Comparison of ENCODE assay signal across 1 cellular context in the genomic region with DNA sequence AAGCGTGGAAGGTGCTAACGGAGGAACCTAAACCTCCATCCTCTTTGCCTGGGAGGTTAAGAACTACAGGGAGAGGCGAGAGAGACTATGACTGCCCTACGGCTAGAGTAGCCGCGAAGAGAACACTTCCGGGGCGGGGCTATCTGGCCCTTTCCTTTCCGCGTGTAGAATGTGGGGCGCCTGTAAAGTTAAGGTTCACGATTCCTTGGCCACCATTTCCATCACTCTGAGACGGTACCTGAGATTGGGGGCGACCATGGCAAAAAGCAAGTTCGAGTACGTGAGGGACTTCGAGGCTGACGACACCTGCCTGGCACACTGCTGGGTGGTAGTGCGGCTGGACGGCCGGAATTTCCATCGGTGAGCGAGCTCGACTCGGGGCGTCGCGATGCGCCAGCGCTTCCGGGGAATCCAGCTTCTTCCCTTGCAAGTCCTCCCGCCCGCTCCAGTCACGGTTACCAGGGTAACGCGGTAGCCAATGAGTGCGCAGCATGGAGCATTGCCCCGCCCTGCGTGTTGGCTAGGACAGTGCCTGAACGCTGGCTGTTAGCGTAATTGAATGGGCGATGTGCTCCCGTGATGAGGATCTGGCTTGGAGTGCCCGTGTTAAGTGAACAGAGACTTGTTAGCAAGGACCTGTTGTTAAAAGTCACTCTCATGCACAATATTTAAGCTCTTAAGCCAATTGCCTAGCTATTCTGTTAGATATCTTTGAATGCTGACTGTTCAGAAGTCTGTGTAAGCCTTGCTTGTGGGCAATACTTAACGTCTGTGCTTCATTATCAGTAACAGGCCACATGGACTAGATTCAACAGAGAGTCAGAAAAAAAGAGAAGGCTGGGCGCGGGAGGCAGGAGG.
TF ChIP-seq lines count a peak whose summit lies in the region.

A gene (plus strand): TSS at position 149 of the 858 bp plus-strand sequence. CDS start 21 bp downstream, at position 170.

TF ChIP-seq in HepG2, 621 proteins besides CTCF, POLR2A, EP300 and RAD21 (continued from another document and continues in another):
- TF ChIP-seq, protein P1, sequence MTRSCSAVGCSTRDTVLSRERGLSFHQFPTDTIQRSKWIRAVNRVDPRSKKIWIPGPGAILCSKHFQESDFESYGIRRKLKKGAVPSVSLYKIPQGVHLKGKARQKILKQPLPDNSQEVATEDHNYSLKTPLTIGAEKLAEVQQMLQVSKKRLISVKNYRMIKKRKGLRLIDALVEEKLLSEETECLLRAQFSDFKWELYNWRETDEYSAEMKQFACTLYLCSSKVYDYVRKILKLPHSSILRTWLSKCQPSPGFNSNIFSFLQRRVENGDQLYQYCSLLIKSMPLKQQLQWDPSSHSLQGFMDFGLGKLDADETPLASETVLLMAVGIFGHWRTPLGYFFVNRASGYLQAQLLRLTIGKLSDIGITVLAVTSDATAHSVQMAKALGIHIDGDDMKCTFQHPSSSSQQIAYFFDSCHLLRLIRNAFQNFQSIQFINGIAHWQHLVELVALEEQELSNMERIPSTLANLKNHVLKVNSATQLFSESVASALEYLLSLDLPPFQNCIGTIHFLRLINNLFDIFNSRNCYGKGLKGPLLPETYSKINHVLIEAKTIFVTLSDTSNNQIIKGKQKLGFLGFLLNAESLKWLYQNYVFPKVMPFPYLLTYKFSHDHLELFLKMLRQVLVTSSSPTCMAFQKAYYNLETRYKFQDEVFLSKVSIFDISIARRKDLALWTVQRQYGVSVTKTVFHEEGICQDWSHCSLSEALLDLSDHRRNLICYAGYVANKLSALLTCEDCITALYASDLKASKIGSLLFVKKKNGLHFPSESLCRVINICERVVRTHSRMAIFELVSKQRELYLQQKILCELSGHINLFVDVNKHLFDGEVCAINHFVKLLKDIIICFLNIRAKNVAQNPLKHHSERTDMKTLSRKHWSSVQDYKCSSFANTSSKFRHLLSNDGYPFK (CRISPR knock-in tag; IDR thresholded peaks at IDR 0.05; ENCODE audit: borderline replicate concordance) = peak; percentile 97
- no peak for TF ChIP-seq ZNF292 (CRISPR knock-in tag; IDR thresholded peaks at IDR 0.05; ENCODE audit: borderline replicate concordance, low read depth)
- no peak for TF ChIP-seq ZNF782 (CRISPR knock-in tag; IDR thresholded peaks at IDR 0.05; ENCODE audit: borderline replicate concordance)
- 0 out of 2 replicates have a peak, but pooled peaks have one; percentile 48 for TF ChIP-seq CC2D1A (CRISPR knock-in tag; IDR thresholded peaks at IDR 0.05)
- no peak for TF ChIP-seq FOSL1 (CRISPR knock-in tag; IDR thresholded peaks at IDR 0.05; ENCODE audit: borderline replicate concordance)
- no peak for TF ChIP-seq ATM (IDR thresholded peaks at IDR 0.05; ENCODE audit: borderline replicate concordance)
- TF ChIP-seq, protein P2, sequence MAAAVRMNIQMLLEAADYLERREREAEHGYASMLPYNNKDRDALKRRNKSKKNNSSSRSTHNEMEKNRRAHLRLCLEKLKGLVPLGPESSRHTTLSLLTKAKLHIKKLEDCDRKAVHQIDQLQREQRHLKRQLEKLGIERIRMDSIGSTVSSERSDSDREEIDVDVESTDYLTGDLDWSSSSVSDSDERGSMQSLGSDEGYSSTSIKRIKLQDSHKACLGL (CRISPR knock-in tag; IDR thresholded peaks at IDR 0.05) = peak; percentile 54; the same call in 1 of the 2 replicates
- TF ChIP-seq, protein P3, sequence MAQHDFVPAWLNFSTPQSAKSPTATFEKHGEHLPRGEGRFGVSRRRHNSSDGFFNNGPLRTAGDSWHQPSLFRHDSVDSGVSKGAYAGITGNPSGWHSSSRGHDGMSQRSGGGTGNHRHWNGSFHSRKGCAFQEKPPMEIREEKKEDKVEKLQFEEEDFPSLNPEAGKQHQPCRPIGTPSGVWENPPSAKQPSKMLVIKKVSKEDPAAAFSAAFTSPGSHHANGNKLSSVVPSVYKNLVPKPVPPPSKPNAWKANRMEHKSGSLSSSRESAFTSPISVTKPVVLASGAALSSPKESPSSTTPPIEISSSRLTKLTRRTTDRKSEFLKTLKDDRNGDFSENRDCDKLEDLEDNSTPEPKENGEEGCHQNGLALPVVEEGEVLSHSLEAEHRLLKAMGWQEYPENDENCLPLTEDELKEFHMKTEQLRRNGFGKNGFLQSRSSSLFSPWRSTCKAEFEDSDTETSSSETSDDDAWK (CRISPR knock-in tag; IDR thresholded peaks at IDR 0.05) = no peak
- TF ChIP-seq, protein P4, sequence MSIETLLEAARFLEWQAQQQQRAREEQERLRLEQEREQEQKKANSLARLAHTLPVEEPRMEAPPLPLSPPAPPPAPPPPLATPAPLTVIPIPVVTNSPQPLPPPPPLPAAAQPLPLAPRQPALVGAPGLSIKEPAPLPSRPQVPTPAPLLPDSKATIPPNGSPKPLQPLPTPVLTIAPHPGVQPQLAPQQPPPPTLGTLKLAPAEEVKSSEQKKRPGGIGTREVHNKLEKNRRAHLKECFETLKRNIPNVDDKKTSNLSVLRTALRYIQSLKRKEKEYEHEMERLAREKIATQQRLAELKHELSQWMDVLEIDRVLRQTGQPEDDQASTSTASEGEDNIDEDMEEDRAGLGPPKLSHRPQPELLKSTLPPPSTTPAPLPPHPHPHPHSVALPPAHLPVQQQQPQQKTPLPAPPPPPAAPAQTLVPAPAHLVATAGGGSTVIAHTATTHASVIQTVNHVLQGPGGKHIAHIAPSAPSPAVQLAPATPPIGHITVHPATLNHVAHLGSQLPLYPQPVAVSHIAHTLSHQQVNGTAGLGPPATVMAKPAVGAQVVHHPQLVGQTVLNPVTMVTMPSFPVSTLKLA (IDR thresholded peaks at IDR 0.05) = 0 out of 2 replicates have a peak, but pooled peaks have one; percentile 4
- peak; percentile 90 for TF ChIP-seq NFYC (CRISPR knock-in tag; IDR thresholded peaks at IDR 0.05)
- no peak for TF ChIP-seq ZC3H4 (CRISPR knock-in tag; IDR thresholded peaks at IDR 0.05; ENCODE audit: borderline replicate concordance)
- TF ChIP-seq ZNF616 (CRISPR knock-in tag; IDR thresholded peaks at IDR 0.05; ENCODE audit: low read depth) = no peak; the same call in 1 of the 2 replicates
- TF ChIP-seq ZNF558 (CRISPR knock-in tag; IDR thresholded peaks at IDR 0.05; ENCODE audit: borderline replicate concordance) = peak; percentile 31; the same call in 1 of the 2 replicates
- TF ChIP-seq, protein P5, sequence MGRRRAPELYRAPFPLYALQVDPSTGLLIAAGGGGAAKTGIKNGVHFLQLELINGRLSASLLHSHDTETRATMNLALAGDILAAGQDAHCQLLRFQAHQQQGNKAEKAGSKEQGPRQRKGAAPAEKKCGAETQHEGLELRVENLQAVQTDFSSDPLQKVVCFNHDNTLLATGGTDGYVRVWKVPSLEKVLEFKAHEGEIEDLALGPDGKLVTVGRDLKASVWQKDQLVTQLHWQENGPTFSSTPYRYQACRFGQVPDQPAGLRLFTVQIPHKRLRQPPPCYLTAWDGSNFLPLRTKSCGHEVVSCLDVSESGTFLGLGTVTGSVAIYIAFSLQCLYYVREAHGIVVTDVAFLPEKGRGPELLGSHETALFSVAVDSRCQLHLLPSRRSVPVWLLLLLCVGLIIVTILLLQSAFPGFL (CRISPR knock-in tag; IDR thresholded peaks at IDR 0.05) = no peak
- TF ChIP-seq, protein P6, sequence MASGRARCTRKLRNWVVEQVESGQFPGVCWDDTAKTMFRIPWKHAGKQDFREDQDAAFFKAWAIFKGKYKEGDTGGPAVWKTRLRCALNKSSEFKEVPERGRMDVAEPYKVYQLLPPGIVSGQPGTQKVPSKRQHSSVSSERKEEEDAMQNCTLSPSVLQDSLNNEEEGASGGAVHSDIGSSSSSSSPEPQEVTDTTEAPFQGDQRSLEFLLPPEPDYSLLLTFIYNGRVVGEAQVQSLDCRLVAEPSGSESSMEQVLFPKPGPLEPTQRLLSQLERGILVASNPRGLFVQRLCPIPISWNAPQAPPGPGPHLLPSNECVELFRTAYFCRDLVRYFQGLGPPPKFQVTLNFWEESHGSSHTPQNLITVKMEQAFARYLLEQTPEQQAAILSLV (CRISPR knock-in tag; IDR thresholded peaks at IDR 0.05; ENCODE audit: borderline replicate concordance) = peak; percentile 68
- no peak for TF ChIP-seq ZNF207 (IDR thresholded peaks at IDR 0.05; ENCODE audit: borderline replicate concordance)
- TF ChIP-seq ZNF546 (CRISPR knock-in tag; conservative IDR thresholded peaks at IDR 0.05) = 0 out of 2 replicates have a peak, but pooled peaks have one; percentile 73
- TF ChIP-seq, protein P7, sequence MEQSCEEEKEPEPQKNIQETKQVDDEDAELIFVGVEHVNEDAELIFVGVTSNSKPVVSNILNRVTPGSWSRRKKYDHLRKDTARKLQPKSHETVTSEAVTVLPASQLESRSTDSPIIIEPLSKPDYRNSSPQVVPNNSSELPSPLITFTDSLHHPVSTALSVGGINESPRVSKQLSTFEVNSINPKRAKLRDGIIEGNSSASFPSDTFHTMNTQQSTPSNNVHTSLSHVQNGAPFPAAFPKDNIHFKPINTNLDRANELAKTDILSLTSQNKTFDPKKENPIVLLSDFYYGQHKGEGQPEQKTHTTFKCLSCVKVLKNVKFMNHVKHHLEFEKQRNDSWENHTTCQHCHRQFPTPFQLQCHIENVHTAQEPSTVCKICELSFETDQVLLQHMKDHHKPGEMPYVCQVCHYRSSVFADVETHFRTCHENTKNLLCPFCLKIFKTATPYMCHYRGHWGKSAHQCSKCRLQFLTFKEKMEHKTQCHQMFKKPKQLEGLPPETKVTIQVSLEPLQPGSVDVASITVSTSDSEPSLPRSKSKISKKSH (CRISPR knock-in tag; IDR thresholded peaks at IDR 0.05; ENCODE audit: borderline replicate concordance) = peak; percentile 73; the same call in 1 of the 2 replicates
- no peak for TF ChIP-seq RELA (CRISPR knock-in tag; IDR thresholded peaks at IDR 0.05)
- TF ChIP-seq MIER3 (CRISPR knock-in tag; IDR thresholded peaks at IDR 0.05; ENCODE audit: borderline replicate concordance) = peak; percentile 56; the same call in 1 of the 2 replicates
- no peak for TF ChIP-seq MAFK (conservative IDR thresholded peaks at IDR 0.05 in 1 of 2, IDR thresholded peaks at IDR 0.05 in 1 of 2; ENCODE audit: low read length in 2 of 2)
- TF ChIP-seq, protein P8, sequence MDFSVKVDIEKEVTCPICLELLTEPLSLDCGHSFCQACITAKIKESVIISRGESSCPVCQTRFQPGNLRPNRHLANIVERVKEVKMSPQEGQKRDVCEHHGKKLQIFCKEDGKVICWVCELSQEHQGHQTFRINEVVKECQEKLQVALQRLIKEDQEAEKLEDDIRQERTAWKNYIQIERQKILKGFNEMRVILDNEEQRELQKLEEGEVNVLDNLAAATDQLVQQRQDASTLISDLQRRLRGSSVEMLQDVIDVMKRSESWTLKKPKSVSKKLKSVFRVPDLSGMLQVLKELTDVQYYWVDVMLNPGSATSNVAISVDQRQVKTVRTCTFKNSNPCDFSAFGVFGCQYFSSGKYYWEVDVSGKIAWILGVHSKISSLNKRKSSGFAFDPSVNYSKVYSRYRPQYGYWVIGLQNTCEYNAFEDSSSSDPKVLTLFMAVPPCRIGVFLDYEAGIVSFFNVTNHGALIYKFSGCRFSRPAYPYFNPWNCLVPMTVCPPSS (IDR thresholded peaks at IDR 0.05) = no peak
- TF ChIP-seq, protein P9, sequence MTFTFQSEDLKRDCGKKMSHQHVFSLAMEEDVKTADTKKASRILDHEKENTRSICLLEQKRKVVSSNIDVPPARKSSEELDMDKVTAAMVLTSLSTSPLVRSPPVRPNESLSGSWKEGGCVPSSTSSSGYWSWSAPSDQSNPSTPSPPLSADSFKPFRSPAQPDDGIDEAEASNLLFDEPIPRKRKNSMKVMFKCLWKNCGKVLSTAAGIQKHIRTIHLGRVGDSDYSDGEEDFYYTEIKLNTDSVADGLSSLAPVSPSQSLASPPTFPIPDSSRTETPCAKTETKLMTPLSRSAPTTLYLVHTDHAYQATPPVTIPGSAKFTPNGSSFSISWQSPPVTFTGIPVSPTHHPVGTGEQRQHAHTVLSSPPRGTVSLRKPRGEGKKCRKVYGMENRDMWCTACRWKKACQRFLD (CRISPR knock-in tag; IDR thresholded peaks at IDR 0.05; ENCODE audit: borderline replicate concordance) = 0 out of 2 replicates have a peak, but pooled peaks have one; percentile 67
- peak; percentile 79 for TF ChIP-seq NFYB (CRISPR knock-in tag; IDR thresholded peaks at IDR 0.05)
- TF ChIP-seq MZF1 (CRISPR knock-in tag; IDR thresholded peaks at IDR 0.05; ENCODE audit: borderline replicate concordance) = no peak
- peak; percentile 94 for TF ChIP-seq THAP11 (CRISPR knock-in tag; IDR thresholded peaks at IDR 0.05)
- TF ChIP-seq, protein P10, sequence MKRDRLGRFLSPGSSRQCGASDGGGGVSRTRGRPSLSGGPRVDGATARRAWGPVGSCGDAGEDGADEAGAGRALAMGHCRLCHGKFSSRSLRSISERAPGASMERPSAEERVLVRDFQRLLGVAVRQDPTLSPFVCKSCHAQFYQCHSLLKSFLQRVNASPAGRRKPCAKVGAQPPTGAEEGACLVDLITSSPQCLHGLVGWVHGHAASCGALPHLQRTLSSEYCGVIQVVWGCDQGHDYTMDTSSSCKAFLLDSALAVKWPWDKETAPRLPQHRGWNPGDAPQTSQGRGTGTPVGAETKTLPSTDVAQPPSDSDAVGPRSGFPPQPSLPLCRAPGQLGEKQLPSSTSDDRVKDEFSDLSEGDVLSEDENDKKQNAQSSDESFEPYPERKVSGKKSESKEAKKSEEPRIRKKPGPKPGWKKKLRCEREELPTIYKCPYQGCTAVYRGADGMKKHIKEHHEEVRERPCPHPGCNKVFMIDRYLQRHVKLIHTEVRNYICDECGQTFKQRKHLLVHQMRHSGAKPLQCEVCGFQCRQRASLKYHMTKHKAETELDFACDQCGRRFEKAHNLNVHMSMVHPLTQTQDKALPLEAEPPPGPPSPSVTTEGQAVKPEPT (CRISPR knock-in tag; IDR thresholded peaks at IDR 0.05; ENCODE audit: low read depth) = no peak
- TF ChIP-seq, protein P11, sequence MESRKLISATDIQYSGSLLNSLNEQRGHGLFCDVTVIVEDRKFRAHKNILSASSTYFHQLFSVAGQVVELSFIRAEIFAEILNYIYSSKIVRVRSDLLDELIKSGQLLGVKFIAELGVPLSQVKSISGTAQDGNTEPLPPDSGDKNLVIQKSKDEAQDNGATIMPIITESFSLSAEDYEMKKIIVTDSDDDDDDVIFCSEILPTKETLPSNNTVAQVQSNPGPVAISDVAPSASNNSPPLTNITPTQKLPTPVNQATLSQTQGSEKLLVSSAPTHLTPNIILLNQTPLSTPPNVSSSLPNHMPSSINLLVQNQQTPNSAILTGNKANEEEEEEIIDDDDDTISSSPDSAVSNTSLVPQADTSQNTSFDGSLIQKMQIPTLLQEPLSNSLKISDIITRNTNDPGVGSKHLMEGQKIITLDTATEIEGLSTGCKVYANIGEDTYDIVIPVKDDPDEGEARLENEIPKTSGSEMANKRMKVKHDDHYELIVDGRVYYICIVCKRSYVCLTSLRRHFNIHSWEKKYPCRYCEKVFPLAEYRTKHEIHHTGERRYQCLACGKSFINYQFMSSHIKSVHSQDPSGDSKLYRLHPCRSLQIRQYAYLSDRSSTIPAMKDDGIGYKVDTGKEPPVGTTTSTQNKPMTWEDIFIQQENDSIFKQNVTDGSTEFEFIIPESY (CRISPR knock-in tag; IDR thresholded peaks at IDR 0.05) = no peak
- TF ChIP-seq ZBTB20 (CRISPR knock-in tag; IDR thresholded peaks at IDR 0.05; ENCODE audit: borderline replicate concordance, low read depth) = peak; percentile 83; the same call in 1 of the 2 replicates
